1 cellular context compared by ENCODE assay signal in the genomic region with DNA sequence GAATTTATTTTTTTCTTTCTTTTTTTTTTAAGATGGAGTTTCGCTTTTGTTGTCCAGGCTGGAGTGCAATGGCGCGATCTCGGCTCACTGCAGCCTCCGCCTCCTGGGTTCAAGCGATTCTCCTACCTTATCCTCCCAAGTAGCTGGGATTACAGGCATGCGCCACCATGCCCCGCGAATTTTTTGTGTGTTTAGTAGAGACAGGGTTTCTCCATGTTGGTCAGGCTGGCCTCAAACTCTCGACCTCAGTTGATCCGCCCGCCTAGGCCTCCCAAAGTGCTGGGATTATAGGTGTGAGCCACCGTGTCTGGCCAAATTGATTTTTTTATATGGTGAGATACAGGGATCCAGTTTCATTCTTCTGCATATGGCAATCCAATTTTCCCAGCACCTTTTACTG. TPM values are rescaled to one million over a fixed set of nuclear protein-coding genes. Genes with fewer than 3 reads are reported as not detected.
"Had no signal": no experiment of that assay in that cellular context is flagged by ENCODE, and none has a peak within 500 bp of the region (broad histone marks: within the 10 kb centered on the region; RNA-seq: fewer than 3 reads in every experiment).

No MANE protein-coding gene starts in this region.

RNA-seq across cellular contexts. Expression of gene SUGCT, which starts 5.1 kb away (rescaled TPM):
- total RNA-seq: activated T-helper 1 cell treated with anti-CD3 and anti-CD28 coated beads, Interleukin-12 subunit alpha, Interleukin-12 subunit beta, Interleukin-2, Interleukin-4 antibody, amounts not matched to agents 30 ng/mL and 10 ng/mL and 1 ng/mL, durations not matched to agents 14 hours and 24 hours and 36 hours had no signal
